ENCODE assay signal across 1 cellular context in genomic region chr9:38066907-38067610, GRCh38.
TF ChIP-seq lines count a peak whose summit lies in the region.

No MANE protein-coding gene starts in this region.

TF ChIP-seq in HepG2, 621 proteins besides CTCF, POLR2A, EP300 and RAD21 (continued from another document):
- TF ChIP-seq ZNF3 (CRISPR knock-in tag; IDR thresholded peaks at IDR 0.05) (no peak), ZNF781 (CRISPR knock-in tag; IDR thresholded peaks at IDR 0.05; ENCODE audit: borderline replicate concordance, not compliant biosample characterization) (no peak), ZNF687 (CRISPR knock-in tag; IDR thresholded peaks at IDR 0.05) (peak; percentile 58; the same call in 1 of the 2 replicates), ZNF691 (CRISPR knock-in tag; IDR thresholded peaks at IDR 0.05; ENCODE audit: borderline replicate concordance, low read depth) (0 out of 2 replicates have a peak, but pooled peaks have one; percentile 20), ZXDC (CRISPR knock-in tag; IDR thresholded peaks at IDR 0.05) (no peak), GABPB1 (CRISPR knock-in tag; IDR thresholded peaks at IDR 0.05) (no peak; the same call in 1 of the 2 replicates), CHD2 (IDR thresholded peaks at IDR 0.05; ENCODE audit: low read depth, low read length) (no peak), MXI1 (IDR thresholded peaks at IDR 0.05; ENCODE audit: borderline replicate concordance, low read depth, low read length) (0 out of 3 replicates have a peak, but pooled peaks have one; percentile 14), MED13 (CRISPR knock-in tag; IDR thresholded peaks at IDR 0.05) (0 out of 2 replicates have a peak, but pooled peaks have one; percentile 62), CCDC6 (CRISPR knock-in tag; IDR thresholded peaks at IDR 0.05) (peak; percentile 15; the same call in 1 of the 2 replicates), ZNF234 (CRISPR knock-in tag; conservative IDR thresholded peaks at IDR 0.05) (peak; percentile 40; the same call in 1 of the 2 replicates), ZNF256 (CRISPR knock-in tag; conservative IDR thresholded peaks at IDR 0.05) (no peak), FUBP1 (CRISPR knock-in tag; IDR thresholded peaks at IDR 0.05; ENCODE audit: borderline replicate concordance) (no peak), KDM5A (IDR thresholded peaks at IDR 0.05; ENCODE audit: borderline replicate concordance, low read length) (no peak), TBX2 (CRISPR knock-in tag; IDR thresholded peaks at IDR 0.05; ENCODE audit: borderline replicate concordance) (no peak), SRSF4 (IDR thresholded peaks at IDR 0.05; ENCODE audit: low read depth, low read length, poor library complexity, severe bottlenecking) (no peak), IRF2 (CRISPR knock-in tag; IDR thresholded peaks at IDR 0.05) (0 out of 2 replicates have a peak, but pooled peaks have one; percentile 18), ZNF607 (CRISPR knock-in tag; IDR thresholded peaks at IDR 0.05; ENCODE audit: borderline replicate concordance) (0 out of 2 replicates have a peak, but pooled peaks have one; percentile 29), MIXL1 (CRISPR knock-in tag; IDR thresholded peaks at IDR 0.05) (no peak), ZSCAN25 (CRISPR knock-in tag; IDR thresholded peaks at IDR 0.05) (peak; percentile 96), STAT5B (CRISPR knock-in tag; IDR thresholded peaks at IDR 0.05) (no peak), ZNF501 (CRISPR knock-in tag; IDR thresholded peaks at IDR 0.05) (peak; percentile 51; the same call in 1 of the 2 replicates), ZBTB40 (IDR thresholded peaks at IDR 0.05) (no peak), ZBTB40 (CRISPR knock-in tag; IDR thresholded peaks at IDR 0.05) (no peak), ZNF468 (CRISPR knock-in tag; IDR thresholded peaks at IDR 0.05) (no peak), WIZ (CRISPR knock-in tag; IDR thresholded peaks at IDR 0.05) (no peak), GABPA (IDR thresholded peaks at IDR 0.05; ENCODE audit: low read depth, low read length) (no peak), GABPA (CRISPR knock-in tag; IDR thresholded peaks at IDR 0.05; ENCODE audit: low read depth) (no peak), ZNF143 (CRISPR knock-in tag; IDR thresholded peaks at IDR 0.05) (0 out of 2 replicates have a peak, but pooled peaks have one; percentile 20), HBP1 (CRISPR knock-in tag; IDR thresholded peaks at IDR 0.05; ENCODE audit: low read depth) (0 out of 2 replicates have a peak, but pooled peaks have one; percentile 21), NCOA1 (CRISPR knock-in tag; IDR thresholded peaks at IDR 0.05) (no peak), ZNF816 (CRISPR knock-in tag; IDR thresholded peaks at IDR 0.05; ENCODE audit: borderline replicate concordance) (no peak)
TF ChIP-seq in HepG2: peak in this region for 42.
